ENCODE assay signal across 8 cellular contexts in genomic region chr2:75608684-75609333, GRCh38. TPM values are rescaled to one million over a fixed set of nuclear protein-coding genes. Genes with fewer than 3 reads are reported as not detected.
DNase-seq lines count a peak whose midpoint lies in the region; ATAC-seq and TF ChIP-seq lines count a peak whose summit lies in the region.

No MANE protein-coding gene starts in this region.

- peak; percentile 60 for DNase-seq in DMS53 treated with DMSO at 0.1 percent for 48 hours (lab: John Stamatoyannopoulos, UW; ENCODE audit: unreplicated experiment)
- DNase-seq in HT1080 (ENCODE audit: low read depth) = peak; percentile 75
- peak; percentile 55 for DNase-seq in RPMI8226
- DNase-seq in activated naive CD4-positive, alpha-beta T cell treated with anti-CD3 and anti-CD28 coated beads, Interleukin-2, amount 50 U/mL, for 16 hours = peak; percentile 46
- DNase-seq in heart right ventricle = peak; percentile 35 to 55
- DNase-seq in posterior vena cava (ENCODE audit: low spot score) = peak; percentile 85

- H3K9me3 ChIP-seq in heart right ventricle = no peaks in the 10 kb centered on the region

- intact Hi-C loops in heart right ventricle (cut with DNase I) (loop anchor here in 9 of 10 donors (1.0 to 10.0 kb wide), 6 partner anchors 47 to 694 kb away; partner anchors contain the start of gene EVA1A (in 1 of the 9)), posterior vena cava (cut with DNase I) (loop anchor here in 1 of 2 donors (10.0 kb wide), 1 partner anchor 924 kb away; no protein-coding TSS in a partner anchor)

- peak overlapping the region in 6 of 10 donors; percentile 12 to 40 (median 20) for H3K4me3 ChIP-seq in heart right ventricle

- H3K36me3 ChIP-seq in heart right ventricle = no peaks in the 10 kb centered on the region

- H3K27ac ChIP-seq in heart right ventricle = no peak overlapping the region

- ATAC-seq in GM21367 (IDR thresholded peaks at IDR 0.05; ENCODE audit: unreplicated experiment) = peak; percentile 90
- peak; percentile 70 to 90 (median 82) for ATAC-seq in heart right ventricle
- no peak for ATAC-seq in GM18520 (IDR thresholded peaks at IDR 0.05; ENCODE audit: unreplicated experiment)

- 10 to 13% methylated on average over 25 of the region's 25 CpGs for WGBS in heart right ventricle, 2 donors

- peaks cover 0 to 62% (median 29%) of the 10 kb centered on the region in 7 donors for H3K27me3 ChIP-seq in heart right ventricle

- peaks cover 0 to 9% (median 4%) of the 10 kb centered on the region in 9 donors for H3K4me1 ChIP-seq in heart right ventricle

- peak; percentile 83 to 97 (median 94) for TF ChIP-seq CTCF in heart right ventricle (IDR thresholded peaks at IDR 0.05)

RNA-seq across cellular contexts. Expression of gene MRPL19, which starts 37.8 kb away (rescaled TPM):
- total RNA-seq in HT1080 (2014; rRNA removed; shearing (Covaris generic)) = 80.5 and 119 TPM in 2 replicates
- polyA plus RNA-seq in HT1080 (2015; cell fraction: cytosol; rRNA removed) = 67.1 and 67.8 TPM in 2 replicates
- polyA plus RNA-seq in HT1080 (2015; cell fraction: nucleus; rRNA removed) = 39.2 and 41.4 TPM in 2 replicates
- 10 to 100 TPM; 43.0 to 70.7 (median 64.1) TPM for total RNA-seq in heart right ventricle
- polyA plus RNA-seq in heart right ventricle = 10 to 100 TPM; 12.2 to 21.9 TPM
- 10 to 100 TPM; 42.7 to 43.5 TPM for total RNA-seq in posterior vena cava

RNA-seq across cellular contexts. Expression of gene EVA1A, which starts 48.1 kb away (rescaled TPM):
- total RNA-seq in HT1080 (2014; rRNA removed; shearing (Covaris generic)) = 142 and 177 TPM in 2 replicates
- polyA plus RNA-seq in HT1080 (2015; cell fraction: cytosol; rRNA removed) = 83.5 and 95.7 TPM in 2 replicates
- 39.2 and 48.2 TPM in 2 replicates for polyA plus RNA-seq in HT1080 (2015; cell fraction: nucleus; rRNA removed)
- total RNA-seq in heart right ventricle (1 to 10 TPM in 4 of 10 donors, under 1 TPM in 6; 0.17 to 3.4 (median 0.99) TPM), posterior vena cava (1 to 10 TPM in 1 of 2 donors, under 1 TPM in 1; 0.56 to 1.1 TPM)
- polyA plus RNA-seq in heart right ventricle = 1 to 10 TPM in 1 of 2 donors, under 1 TPM in 1; 0.73 to 1.8 TPM

Comparison
In these comparisons a context has a peak if more than half of its experiments do, and no peak if none do; other contexts are left out.
1. RNA of gene EVA1A, which starts 48.1 kb away (total RNA-seq): 142 to 177 TPM in HT1080; 0.56 to 1.1 TPM in posterior vena cava and 0.17 to 3.4 TPM in heart right ventricle; every median in the first group is over 10 times any median in the second.
2. Peak in every context shown above with its lines, with median percentiles within 50 percentile points of each other: DNase-seq.